10 cellular contexts compared by ENCODE assay signal in the genomic region with DNA sequence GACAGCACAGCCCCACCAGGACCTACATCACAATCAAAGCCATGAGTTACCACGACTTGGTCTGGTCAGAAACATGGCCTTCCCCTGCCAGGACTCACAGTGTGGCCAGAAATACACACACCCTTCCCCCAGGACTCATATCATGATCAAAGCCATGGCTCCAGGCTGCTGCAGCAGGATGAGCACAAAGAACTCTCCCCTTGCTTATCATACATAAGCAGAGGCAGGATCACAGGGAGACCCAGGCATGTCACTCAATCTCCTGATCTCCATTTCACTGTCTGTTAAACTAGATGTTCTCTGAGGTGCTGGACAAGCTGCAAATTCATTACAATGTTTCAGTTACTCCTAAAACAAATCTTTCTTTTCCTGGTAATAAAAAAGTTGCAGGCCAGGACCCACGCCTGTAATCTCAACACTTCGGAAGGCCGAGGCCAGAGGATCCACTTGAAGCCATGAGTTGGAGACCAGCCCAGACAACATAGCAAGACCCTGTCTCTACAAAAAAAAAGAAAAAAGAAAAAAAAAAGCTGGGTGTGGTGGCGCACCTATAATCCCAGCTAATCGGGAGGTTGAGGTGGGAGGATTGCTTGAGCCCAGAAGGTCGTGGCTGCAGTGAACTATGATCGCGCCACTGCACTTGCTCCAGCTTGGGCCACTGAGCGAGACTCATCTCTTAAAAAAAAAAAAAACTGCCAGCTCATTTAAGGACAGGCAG. TPM values are rescaled to one million over a fixed set of nuclear protein-coding genes. Genes with fewer than 3 reads are reported as not detected.
DNase-seq lines count a peak whose midpoint lies in the region; ATAC-seq, FAIRE-seq and TF ChIP-seq lines count a peak whose summit lies in the region.
"Had no signal": no experiment of that assay in that cellular context is flagged by ENCODE, and none has a peak within 500 bp of the region (broad histone marks: within the 10 kb centered on the region; RNA-seq: fewer than 3 reads in every experiment).

No MANE protein-coding gene starts in this region.

- H3K79me2 ChIP-seq in OCI-LY7 (ENCODE audit: insufficient read depth, low read depth, low read length): no peaks in the 10 kb centered on the region

- H3K27me3 Mint-ChIP-seq in activated CD4-positive, alpha-beta T cell treated with anti-CD3 and anti-CD28 coated beads, Interleukin-2, amount 10 ng/mL, durations not matched to agents 7 days and 5 days: no peaks in the 10 kb centered on the region

- H3K36me3 ChIP-seq in OCI-LY7 (ENCODE audit: insufficient read depth, low read length) (no peaks in the 10 kb centered on the region), duodenal mucosa (ENCODE audit: control insufficient read depth in 1 of 2, insufficient read depth in 2 of 2, low read length in 2 of 2) (peaks cover 0 to 3% of the 10 kb centered on the region in 2 donors)
- H3K36me3 ChIP-seq: esophagus squamous epithelium had no signal

- H3K4me1 Mint-ChIP-seq in activated CD4-positive, alpha-beta T cell treated with anti-CD3 and anti-CD28 coated beads, Interleukin-2, amount 10 ng/mL, durations not matched to agents 7 days and 5 days: peaks cover 59% of the 10 kb centered on the region

- H2AFZ ChIP-seq in OCI-LY7 (ENCODE audit: low read length): no peak overlapping the region

- no peaks in the 10 kb centered on the region for H3K9me3 ChIP-seq in OCI-LY7 (ENCODE audit: low read length)
- no peaks in the 10 kb centered on the region for H3K9me3 ChIP-seq in duodenal mucosa (ENCODE audit: control insufficient read depth in 1 of 2, low read length in 2 of 2)
- H3K9me3 ChIP-seq: esophagus squamous epithelium had no signal

- intact Hi-C loops in OCI-LY7 (cut with micrococcal nuclease; ENCODE audit: unreplicated experiment): no loop called here

- FAIRE-seq in GM12891 (lab: Jason Lieb, UNC): no peak

- H3K27ac Mint-ChIP-seq in activated CD4-positive, alpha-beta T cell treated with anti-CD3 and anti-CD28 coated beads, Interleukin-2, amount 10 ng/mL, durations not matched to agents 7 days and 5 days: peak overlapping the region; percentile 64

- H3K9me2 ChIP-seq in OCI-LY7 (ENCODE audit: insufficient read depth, low read length): no peaks in the 10 kb centered on the region

- H3K4me3 Mint-ChIP-seq in activated CD4-positive, alpha-beta T cell treated with anti-CD3 and anti-CD28 coated beads, Interleukin-2, amount 10 ng/mL, durations not matched to agents 7 days and 5 days: peak overlapping the region; percentile 78

- TF ChIP-seq CTCF in OCI-LY7 (conservative IDR thresholded peaks at IDR 0.05; ENCODE audit: low read length): no peak
- no peak for TF ChIP-seq CTCF in retinal pigment epithelial cell (conservative IDR thresholded peaks at IDR 0.05; ENCODE audit: low read depth, low read length)

- no peaks in the 10 kb centered on the region for H3K36me3 Mint-ChIP-seq in activated CD4-positive, alpha-beta T cell treated with anti-CD3 and anti-CD28 coated beads, Interleukin-2, amount 10 ng/mL, durations not matched to agents 7 days and 5 days (ENCODE audit: low read depth)

- H3K4me1 ChIP-seq in OCI-LY7 (ENCODE audit: insufficient read depth, low read length, poor library complexity, severe bottlenecking) (peaks cover 46% of the 10 kb centered on the region), duodenal mucosa (ENCODE audit: control insufficient read depth in 1 of 2, insufficient read depth in 2 of 2, low read length in 2 of 2) (peaks cover 42 to 65% of the 10 kb centered on the region in 2 donors)

- H4K20me1 ChIP-seq in OCI-LY7 (ENCODE audit: insufficient read depth, low read length): no peaks in the 10 kb centered on the region

- H3K9me3 Mint-ChIP-seq in activated CD4-positive, alpha-beta T cell treated with anti-CD3 and anti-CD28 coated beads, Interleukin-2, amount 10 ng/mL, durations not matched to agents 7 days and 5 days: no peaks in the 10 kb centered on the region

- no peak for TF ChIP-seq POLR2A in GM12891 (IDR thresholded peaks at IDR 0.05; ENCODE audit: low read depth, low read length)

- no peak for DNase-seq in activated CD4-positive, alpha-beta T cell treated with anti-CD3 and anti-CD28 coated beads, Interleukin-2, amount 10 ng/mL, durations not matched to agents 7 days and 5 days
- DNase-seq in activated CD4-positive, alpha-beta T cell treated with anti-CD3 and anti-CD28 coated beads, Interleukin-2, amount 50 U/mL, for 48 hours: no peak
- DNase-seq in OCI-LY7 (ENCODE audit: low spot score) (no peak), retinal pigment epithelial cell (ENCODE audit: low read depth) (no peak), GM12891 (ENCODE audit: insufficient read length, low spot score) (no peak)
- DNase-seq: esophagus squamous epithelium, NCI-H748 treated with DMSO at 0.1 percent for 48 hours had no signal

- H3K4me2 ChIP-seq in OCI-LY7 (ENCODE audit: low read length): peak overlapping the region; percentile 77

- BruUV-seq in OCI-LY7 (replicated peaks; lab: Mats Ljungman, UMichigan): no TSS peak

- no peak for ATAC-seq in HG03045 (IDR thresholded peaks at IDR 0.05; ENCODE audit: unreplicated experiment)
- no peak for ATAC-seq in HG03342 (IDR thresholded peaks at IDR 0.05; ENCODE audit: unreplicated experiment)

- CTCF ChIA-PET in activated CD4-positive, alpha-beta T cell treated with anti-CD3 and anti-CD28 coated beads, Interleukin-2, amount 10 ng/mL, durations not matched to agents 7 days and 5 days (lab: Charles Lee): interaction anchor here (0.6 to 5.4 kb wide), 9 partner anchors 12 to 652 kb away, joined by 3 to 28 read pairs (median 4); partner anchors contain the start of genes CCDC51, SLC26A6 and TMA7
- CTCF ChIA-PET in OCI-LY7 (lab: Charles Lee; ENCODE audit: unreplicated experiment): interaction anchor here (1.0 kb wide), 1 partner anchor 119 kb away, joined by 4 read pairs; no protein-coding TSS in a partner anchor

- POLR2A ChIA-PET in activated CD4-positive, alpha-beta T cell treated with anti-CD3 and anti-CD28 coated beads, Interleukin-2, amount 10 ng/mL, durations not matched to agents 7 days and 5 days (lab: Charles Lee): no interaction called here
- POLR2A ChIA-PET in OCI-LY7 (lab: Charles Lee): interaction anchor here (2.1 kb wide), 1 partner anchor 115 kb away, joined by 6 read pairs; the partner anchor contains the start of genes CCDC51 and TMA7

- peak overlapping the region; percentile 60 to 65 for H3K9ac ChIP-seq in duodenal mucosa (ENCODE audit: low read depth in 1 of 2, low read length in 2 of 2)

- no peaks in the 10 kb centered on the region for H3K27me3 ChIP-seq in duodenal mucosa (ENCODE audit: control insufficient read depth in 1 of 2, insufficient read depth in 2 of 2, low read length in 2 of 2)
- H3K27me3 ChIP-seq: esophagus squamous epithelium had no signal

- H3K27ac ChIP-seq in OCI-LY7 (ENCODE audit: low read depth, low read length, poor library complexity, severe bottlenecking) (no peak overlapping the region), duodenal mucosa (ENCODE audit: low read depth, low read length) (no peak overlapping the region)

- H3K4me3 ChIP-seq in OCI-LY7 (ENCODE audit: low read depth, low read length, poor library complexity, severe bottlenecking) (peak overlapping the region; percentile 77), duodenal mucosa (ENCODE audit: low read depth in 1 of 2, low read length in 2 of 2) (peak overlapping the region; percentile 68 to 84), retinal pigment epithelial cell (ENCODE audit: low read length) (peak overlapping the region; percentile 80)

TF ChIP-seq in GM12891, 5 proteins besides CTCF, POLR2A, EP300 and RAD21:
- TF ChIP-seq TAF1 (IDR thresholded peaks at IDR 0.05; ENCODE audit: low read depth, low read length) (no peak), POU2F2 (IDR thresholded peaks at IDR 0.05; ENCODE audit: low read depth, low read length) (no peak), POLR2AphosphoS5 (IDR thresholded peaks at IDR 0.05; ENCODE audit: low read depth, low read length) (no peak), SPI1 (IDR thresholded peaks at IDR 0.05; ENCODE audit: low read depth, low read length) (no peak), PAX5 (IDR thresholded peaks at IDR 0.05; ENCODE audit: insufficient read depth, low read length, severe bottlenecking) (no peak)

RNA-seq across cellular contexts. Expression of gene PFKFB4, which starts 1.2 kb away (rescaled TPM):
- total RNA-seq in activated CD4-positive, alpha-beta T cell treated with anti-CD3 and anti-CD28 coated beads, Interleukin-2, amount 10 ng/mL, durations not matched to agents 7 days and 5 days: 10 to 100 TPM; 21.6 to 24.9 TPM
- 3.8 and 5.0 TPM in 2 replicates for total RNA-seq in OCI-LY7 (2014; rRNA removed; shearing (Covaris generic))
- 10.8 and 29.0 TPM in 2 replicates for total RNA-seq in OCI-LY7 (2022)
- 37.5 TPM for polyA plus RNA-seq in GM12891 (2012; ENCODE audit: low read depth, missing spikeins)

RNA-seq across cellular contexts. Expression of gene UCN2, which starts 8.2 kb away (rescaled TPM):
- not detected for total RNA-seq in activated CD4-positive, alpha-beta T cell treated with anti-CD3 and anti-CD28 coated beads, Interleukin-2, amount 10 ng/mL, durations not matched to agents 7 days and 5 days
- total RNA-seq in OCI-LY7 (2014; rRNA removed; shearing (Covaris generic)): 0.16 TPM in 1 of 2 replicates, not detected in the other
- not detected in 2 replicates for total RNA-seq in OCI-LY7 (2022)
- polyA plus RNA-seq in GM12891 (2012; ENCODE audit: low read depth, missing spikeins): 0.15 TPM

RNA-seq across cellular contexts. Expression of gene COL7A1, which starts 39.7 kb away (rescaled TPM):
- total RNA-seq in activated CD4-positive, alpha-beta T cell treated with anti-CD3 and anti-CD28 coated beads, Interleukin-2, amount 10 ng/mL, durations not matched to agents 7 days and 5 days: 1 to 10 TPM in 1 of 2 experiments, under 1 TPM in 1; 0.52 to 1.3 TPM
- 4.1 and 7.9 TPM in 2 replicates for total RNA-seq in OCI-LY7 (2014; rRNA removed; shearing (Covaris generic))
- total RNA-seq in OCI-LY7 (2022): 7.0 and 10.8 TPM in 2 replicates
- polyA plus RNA-seq in GM12891 (2012; ENCODE audit: low read depth, missing spikeins): 2.1 TPM

RNA-seq across cellular contexts. Expression of gene SHISA5, which starts 51.4 kb away (rescaled TPM):
- 100 to 1,000 TPM; 266 to 271 TPM for total RNA-seq in activated CD4-positive, alpha-beta T cell treated with anti-CD3 and anti-CD28 coated beads, Interleukin-2, amount 10 ng/mL, durations not matched to agents 7 days and 5 days
- 80.5 and 102 TPM in 2 replicates for total RNA-seq in OCI-LY7 (2014; rRNA removed; shearing (Covaris generic))
- 97.1 and 97.3 TPM in 2 replicates for total RNA-seq in OCI-LY7 (2022)
- 67.2 TPM for polyA plus RNA-seq in GM12891 (2012; ENCODE audit: low read depth, missing spikeins)

RNA-seq across cellular contexts. Expression of gene UQCRC1, which starts 54.1 kb away (rescaled TPM):
- 100 to 1,000 TPM; 150 to 157 TPM for total RNA-seq in activated CD4-positive, alpha-beta T cell treated with anti-CD3 and anti-CD28 coated beads, Interleukin-2, amount 10 ng/mL, durations not matched to agents 7 days and 5 days
- 125 and 168 TPM in 2 replicates for total RNA-seq in OCI-LY7 (2014; rRNA removed; shearing (Covaris generic))
- total RNA-seq in OCI-LY7 (2022): 159 and 194 TPM in 2 replicates
- 167 TPM for polyA plus RNA-seq in GM12891 (2012; ENCODE audit: low read depth, missing spikeins)
